9 cellular contexts compared by ENCODE assay signal in genomic region chr2:238379096-238379810, GRCh38. TPM values are rescaled to one million over a fixed set of nuclear protein-coding genes. Genes with fewer than 3 reads are reported as not detected.
DNase-seq lines count a peak whose midpoint lies in the region; ATAC-seq, FAIRE-seq and TF ChIP-seq lines count a peak whose summit lies in the region.
"Had no signal": no experiment of that assay in that cellular context is flagged by ENCODE, and none has a peak within 500 bp of the region (broad histone marks: within the 10 kb centered on the region; RNA-seq: fewer than 3 reads in every experiment).

No MANE protein-coding gene starts in this region.

- no peaks in the 10 kb centered on the region for H3K79me2 ChIP-seq in GM12878 (ENCODE audit: control insufficient read depth, insufficient read depth, low read length)

- TF ChIP-seq POLR2A in GM12878 (IDR thresholded peaks at IDR 0.05; ENCODE audit: low read depth, low read length), result no peak

- no peak for TF ChIP-seq EP300 in GM12878 (IDR thresholded peaks at IDR 0.05; ENCODE audit: borderline replicate concordance in 1 of 2, control insufficient read depth in 1 of 2, low read depth in 2 of 2, low read length in 2 of 2)

- SMC1A ChIA-PET in GM12878 (lab: Charles Lee; ENCODE audit: uncharacterized antibody, unreplicated experiment), result no interaction called here

- no peak for TF ChIP-seq RAD21 in GM12878 (IDR thresholded peaks at IDR 0.05; ENCODE audit: insufficient read depth, low read depth, low read length)

- no peaks in the 10 kb centered on the region for H4K20me1 ChIP-seq in GM12878 (ENCODE audit: control insufficient read depth, insufficient read depth)

- H3K4me3 ChIP-seq in GM12878, result no peak overlapping the region

- H3K9ac ChIP-seq in GM12878 (ENCODE audit: control insufficient read depth, insufficient read depth, low read length), result no peak overlapping the region

- no peaks in the 10 kb centered on the region for H3K36me3 ChIP-seq in GM12878 (ENCODE audit: control insufficient read depth in 2 of 2, insufficient read depth in 2 of 2, low read length in 1 of 2)

- in situ Hi-C loops in GM12878 (cut with MboI), result no loop called here

- H3K27ac ChIP-seq in GM12878 (ENCODE audit: control insufficient read depth, insufficient read depth), result no peak overlapping the region

- POLR2A ChIA-PET in GM12878 (lab: Charles Lee), result interaction anchor here (0.6 kb wide), 1 partner anchor 120 kb away, joined by 3 read pairs; no protein-coding TSS in a partner anchor

- FAIRE-seq in GM12878 (lab: Jason Lieb, UNC), result no peak

- H3K27me3 ChIP-seq in GM12878 (replicated peaks in 1 of 2; ENCODE audit: control insufficient read depth in 2 of 2, insufficient read depth in 2 of 2, low read length in 1 of 2), result no peaks in the 10 kb centered on the region

- BruUV-seq in GM12878 (replicated peaks; lab: Mats Ljungman, UMichigan), result no TSS peak

- RAD21 ChIA-PET in GM12878 (lab: Charles Lee; ENCODE audit: unreplicated experiment), result no interaction called here

- TF ChIP-seq CTCF in GM12878 (IDR thresholded peaks at IDR 0.05 in 2 of 3, conservative IDR thresholded peaks at IDR 0.05 in 1 of 3; ENCODE audit: control insufficient read depth in 2 of 3, extremely low read depth in 1 of 3, insufficient read depth in 1 of 3, low read depth in 3 of 3, low read length in 3 of 3) (no peak), omental fat pad (IDR thresholded peaks at IDR 0.05) (no peak)

- DNase-seq in ELR (ENCODE audit: low read depth) (peak; percentile 85), NCI-H69 (lab: John Stamatoyannopoulos, UW) (peak; percentile 41), GM12878 (ENCODE audit: low read depth, low spot score) (no peak), omental fat pad (ENCODE audit: low spot score) (no peak), nucleus accumbens (lab: John Stamatoyannopoulos, UW) (no peak), DMS 273 (lab: John Stamatoyannopoulos, UW; ENCODE audit: unreplicated experiment) (no peak)

- peaks cover 8% of the 10 kb centered on the region for H3K4me1 ChIP-seq in GM12878 (ENCODE audit: control insufficient read depth, insufficient read depth, low read length)

- intact Hi-C loops in GM12878 (cut with micrococcal nuclease; ENCODE audit: unreplicated experiment), result no loop called here

- H2AFZ ChIP-seq in GM12878 (ENCODE audit: control insufficient read depth, low read depth, low read length), result peak overlapping the region; percentile 24; the same call in 1 of the 2 replicates

- H3K9me3 ChIP-seq in GM12878 (replicated peaks; ENCODE audit: control insufficient read depth, insufficient read depth, low read length), result no peaks in the 10 kb centered on the region

- 74% methylated on average over 14 of the region's 15 CpGs for WGBS in GM12878 (ENCODE audit: insufficient coverage, insufficient replicate concordance, low lambda C conversion rate, missing lambda C conversion rate)

- CTCF ChIA-PET in GM12878 (lab: Yijun Ruan, JAX), result no interaction called here

- ATAC-seq in GM12878 (peak; percentile 49), omental fat pad (ENCODE audit: low FRiP score) (peak; percentile 73), GM21825 (IDR thresholded peaks at IDR 0.05; ENCODE audit: unreplicated experiment) (no peak), HG02571 (IDR thresholded peaks at IDR 0.05; ENCODE audit: unreplicated experiment) (no peak)
- ATAC-seq: Panc1 had no signal

- no peak overlapping the region for H3K4me2 ChIP-seq in GM12878 (ENCODE audit: control insufficient read depth, insufficient read depth)

TF ChIP-seq in GM12878, 131 proteins besides CTCF, POLR2A, EP300 and RAD21:
- TF ChIP-seq ZNF622 (IDR thresholded peaks at IDR 0.05), result no peak
- no peak for TF ChIP-seq TCF12 (IDR thresholded peaks at IDR 0.05; ENCODE audit: low read depth, low read length)
- peak; percentile 73 for TF ChIP-seq NR2F1 (conservative IDR thresholded peaks at IDR 0.05)
- TF ChIP-seq BHLHE40 (IDR thresholded peaks at IDR 0.05; ENCODE audit: borderline replicate concordance in 1 of 2, low read depth in 2 of 2, low read length in 1 of 2), result peak in 1 of 2 experiments; percentile 38; a peak in 1 of 4 replicates
- TF ChIP-seq NR2C1 (IDR thresholded peaks at IDR 0.05), result peak; percentile 61

RNA-seq across cellular contexts. Expression of gene ASB1, which starts 47.5 kb away (rescaled TPM):
- total RNA-seq in GM12878 (2013; cell fraction: nucleolus; rRNA removed), result 26.9 and 29.8 TPM in 2 replicates
- 18.4 and 30.0 TPM in 2 replicates for total RNA-seq in GM12878 (2014; rRNA removed)
- total RNA-seq in GM12878 (2014; rRNA removed; fragmentation: Illumina TruSeq; extraction: Trizol), result 13.7 and 16.3 TPM in 2 replicates
- total RNA-seq in GM12878 (2021), result 31.2 and 34.2 TPM in 2 replicates
- 13.1 TPM for polyA plus RNA-seq in GM12878 (2011; ENCODE audit: low read depth)
- 13.7 and 22.7 TPM in 2 replicates for polyA plus RNA-seq in GM12878 (2011; rRNA removed)
- polyA plus RNA-seq in GM12878 (2011; cell fraction: cytosol; rRNA removed), result 29.7 and 34.0 TPM in 2 replicates
- polyA plus RNA-seq in GM12878 (2011; cell fraction: nucleus; rRNA removed), result 54.1 and 64.5 TPM in 2 replicates
- polyA plus RNA-seq in GM12878 (2012), result 20.1 and 21.5 TPM in 2 replicates
- 9.5 and 17.4 TPM in 2 replicates for polyA plus RNA-seq in GM12878 (2014; fragmentation: Illumina TruSeq; extraction: Trizol)
- polyA plus RNA-seq in GM12878 (2014; fragmentation: Nextera tagmentation; extraction: Ambion mirVana), result 10 to 100 TPM in 1 of 2 experiments, 1 to 10 TPM in 1; 5.2 to 16.2 TPM
- polyA plus RNA-seq in GM12878 (2014; rRNA removed), result 31.2 and 37.3 TPM in 2 replicates
- polyA plus RNA-seq in GM12878 (2016; fragmentation: Nextera tagmentation; extraction: Ambion mirVana), result 10 to 100 TPM; 28.8 to 29.5 TPM
- polyA minus RNA-seq in GM12878 (2011; rRNA and poly(A)+ RNA removed), result 12.9 and 21.5 TPM in 2 replicates
- 10.4 and 13.1 TPM in 2 replicates for polyA minus RNA-seq in GM12878 (2011; cell fraction: cytosol; rRNA and poly(A)+ RNA removed)
- polyA minus RNA-seq in GM12878 (2011; cell fraction: nucleus; rRNA and poly(A)+ RNA removed), result 14.1 and 24.8 TPM in 2 replicates
- 10 to 100 TPM; 12.9 to 23.4 (median 14.4) TPM for total RNA-seq in omental fat pad

RNA-seq across cellular contexts. Expression of gene TRAF3IP1, which starts 58.9 kb away (rescaled TPM):
- total RNA-seq in GM12878 (2013; cell fraction: nucleolus; rRNA removed), result 5.9 and 7.2 TPM in 2 replicates
- total RNA-seq in GM12878 (2014; rRNA removed) (3.3 and 3.7 TPM in 2 replicates), GM12878 (2014; rRNA removed; fragmentation: Illumina TruSeq; extraction: Trizol) (3.8 and 4.5 TPM in 2 replicates), GM12878 (2021) (7.5 and 10.9 TPM in 2 replicates), omental fat pad (10 to 100 TPM in 3 of 4 donors, 1 to 10 TPM in 1; 8.4 to 15.9 (median 12.5) TPM)
- polyA plus RNA-seq in GM12878 (2011; ENCODE audit: low read depth), result 1.2 TPM
- polyA plus RNA-seq in GM12878 (2011; rRNA removed) (2.3 and 3.2 TPM in 2 replicates), GM12878 (2014; fragmentation: Illumina TruSeq; extraction: Trizol) (6.8 and 12.5 TPM in 2 replicates), GM12878 (2014; fragmentation: Nextera tagmentation; extraction: Ambion mirVana) (1 to 10 TPM; 1.6 to 2.1 TPM), GM12878 (2014; rRNA removed) (3.8 and 4.2 TPM in 2 replicates), GM12878 (2016; fragmentation: Nextera tagmentation; extraction: Ambion mirVana) (1 to 10 TPM; 2.0 to 7.4 TPM)
- 1.6 and 2.6 TPM in 2 replicates for polyA plus RNA-seq in GM12878 (2011; cell fraction: cytosol; rRNA removed)
- 1.6 and 3.7 TPM in 2 replicates for polyA plus RNA-seq in GM12878 (2011; cell fraction: nucleus; rRNA removed)
- polyA plus RNA-seq in GM12878 (2012), result 2.7 TPM in 2 replicates
- polyA minus RNA-seq in GM12878 (2011; rRNA and poly(A)+ RNA removed), result 2.2 and 3.9 TPM in 2 replicates
- 0.67 and 1.5 TPM in 2 replicates for polyA minus RNA-seq in GM12878 (2011; cell fraction: cytosol; rRNA and poly(A)+ RNA removed)
- 1.9 and 2.1 TPM in 2 replicates for polyA minus RNA-seq in GM12878 (2011; cell fraction: nucleus; rRNA and poly(A)+ RNA removed)

Comparison
In these comparisons a context has a peak if more than half of its experiments do, and no peak if none do; other contexts are left out.
1. DNase-seq: peak in ELR (single experiment) and NCI-H69 (single experiment); none in GM12878 (single experiment), omental fat pad (single experiment), nucleus accumbens (0 of 56) and DMS 273 (single experiment).
2. ATAC-seq: peak in GM12878 (single experiment) and omental fat pad (single experiment); none in GM21825 (single experiment) and HG02571 (single experiment).